ENCODE assay signal across 7 cellular contexts in the genomic region with DNA sequence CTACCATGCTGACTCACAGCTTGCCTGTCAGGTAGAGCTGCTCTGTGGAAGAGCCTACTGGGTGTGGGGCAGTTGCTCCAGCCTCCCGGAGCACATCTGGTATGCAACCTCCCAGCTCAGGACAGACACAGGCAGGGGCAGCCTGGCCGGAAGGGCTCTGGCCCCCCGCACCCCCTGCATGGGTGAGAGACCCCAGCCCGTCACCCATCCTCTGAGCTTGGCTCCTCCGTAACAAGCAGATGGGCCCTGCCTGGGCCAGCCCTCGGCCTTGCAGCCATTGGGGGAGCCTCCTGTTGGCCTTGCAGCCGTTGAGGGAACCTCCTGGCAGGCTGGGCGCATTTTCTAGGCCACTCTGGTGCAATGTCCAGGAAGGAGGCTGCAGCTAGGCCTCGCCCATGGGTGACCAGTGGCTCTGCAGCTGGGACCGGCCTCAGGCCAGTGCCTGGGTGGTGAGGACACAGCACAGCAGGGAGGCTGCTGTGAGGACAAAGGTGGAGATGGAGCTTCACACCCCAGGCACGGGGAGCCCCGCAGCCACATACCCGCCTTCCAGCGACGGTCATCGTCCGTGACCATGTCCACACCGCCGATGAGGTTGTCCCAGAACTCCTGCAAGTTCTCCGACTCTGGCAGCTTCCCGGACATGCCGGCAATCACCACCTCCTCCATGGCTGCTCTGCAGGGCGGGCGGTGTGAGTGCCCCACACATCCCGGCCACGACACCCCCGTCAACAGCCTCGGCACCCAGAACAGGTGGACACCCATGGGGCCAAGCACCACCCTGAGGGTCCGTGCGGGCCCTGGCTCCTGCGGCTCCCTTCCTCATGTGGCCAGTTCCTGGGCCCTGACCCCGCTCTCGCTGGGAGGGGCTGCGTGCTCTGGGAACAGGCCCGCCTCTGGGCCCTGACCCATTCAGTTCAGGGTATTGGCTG. TPM values are rescaled to one million over a fixed set of nuclear protein-coding genes. Genes with fewer than 3 reads are reported as not detected.
DNase-seq lines count a peak whose midpoint lies in the region; ATAC-seq and TF ChIP-seq lines count a peak whose summit lies in the region.

No MANE protein-coding gene starts in this region.

- H3K36me3 ChIP-seq in H7 (replicated peaks; ENCODE audit: control insufficient read depth, insufficient read depth, low read length): peaks cover 28% of the 10 kb centered on the region
- H3K36me3 ChIP-seq in spleen: peaks cover 0 to 52% (median 40%) of the 10 kb centered on the region in 6 donors

- CTCF ChIA-PET in T-cell (lab: Charles Lee): no interaction called here

- no peak for TF ChIP-seq POLR2A in spleen (IDR thresholded peaks at IDR 0.05)

- intact Hi-C loops in spleen (cut with DNase I; ENCODE audit: low total_unique reads): no loop called here

- no peak for TF ChIP-seq CTCF in fibroblast of mammary gland (conservative IDR thresholded peaks at IDR 0.05; ENCODE audit: control insufficient read depth, insufficient read depth, low read depth, low read length)
- no peak for TF ChIP-seq CTCF in spleen (IDR thresholded peaks at IDR 0.05 in 8 of 11, conservative IDR thresholded peaks at IDR 0.05 in 3 of 11)

- no peaks in the 10 kb centered on the region for H3K9me3 ChIP-seq in spleen

- no peaks in the 10 kb centered on the region for H3K27me3 Mint-ChIP-seq in T-cell

- POLR2A ChIA-PET in T-cell (lab: Charles Lee): interaction anchor here in 1 of 2 donors (0.6 to 0.7 kb wide), 3 partner anchors 18 to 63 kb away, joined by 3 to 4 read pairs (median 4); no protein-coding TSS in a partner anchor

- peaks cover 4 to 13% (median 10%) of the 10 kb centered on the region in 3 donors for H3K4me1 Mint-ChIP-seq in T-cell

- DNase-seq in H7 (no peak), T-cell (no peak), fibroblast of mammary gland (ENCODE audit: low read depth) (no peak), skeletal muscle cell (ENCODE audit: low read depth) (no peak), spleen (no peak)

- H3K27ac Mint-ChIP-seq in T-cell: no peak overlapping the region

- no peaks in the 10 kb centered on the region for H3K9me3 Mint-ChIP-seq in T-cell

- H3K4me3 ChIP-seq in H7 (ENCODE audit: insufficient read depth, low read depth, low read length): peak overlapping the region; percentile 85
- peak overlapping the region; percentile 77 for H3K4me3 ChIP-seq in fibroblast of mammary gland (ENCODE audit: control insufficient read depth, low read depth, low read length)
- peak overlapping the region; percentile 83 for H3K4me3 ChIP-seq in skeletal muscle cell (ENCODE audit: low read depth, low read length)
- peak overlapping the region in 1 of 8 donors; percentile 94 for H3K4me3 ChIP-seq in spleen

- ATAC-seq in T-cell (replicated peaks in 1 of 4): no peak
- no peak for ATAC-seq in HG02571 (IDR thresholded peaks at IDR 0.05; ENCODE audit: unreplicated experiment)
- no peak for ATAC-seq in GM18520 (IDR thresholded peaks at IDR 0.05; ENCODE audit: unreplicated experiment)

- peak overlapping the region; percentile 56 to 67 (median 61) for H3K4me3 Mint-ChIP-seq in T-cell

- no peak overlapping the region for H3K27ac ChIP-seq in spleen

- peaks cover 20 to 48% (median 37%) of the 10 kb centered on the region in 6 donors for H3K4me1 ChIP-seq in spleen

- no peaks in the 10 kb centered on the region for H3K27me3 ChIP-seq in H7 (ENCODE audit: control insufficient read depth, insufficient read depth, low read length)
- no peaks in the 10 kb centered on the region for H3K27me3 ChIP-seq in spleen (replicated peaks in 1 of 7)

- H3K36me3 Mint-ChIP-seq in T-cell: peaks cover 4% of the 10 kb centered on the region

- WGBS in spleen, 5 donors: 95 to 97% (median 96%) methylated on average over 19 to 35 of the region's 35 CpGs

RNA-seq across cellular contexts. Expression of a gene that starts 2.0 kb away (rescaled TPM):
- 201 and 257 TPM in 2 replicates for total RNA-seq in H7 (2014; rRNA removed; shearing (Covaris generic))
- 100 to 1,000 TPM in 2 of 5 donors, 10 to 100 TPM in 3; 48.2 to 144 (median 52.5) TPM for total RNA-seq in T-cell
- 10 to 100 TPM; 20.6 to 45.2 (median 22.3) TPM for total RNA-seq in spleen
- 10 to 100 TPM in 1 of 3 donors, 1 to 10 TPM in 2; 9.3 to 14.7 (median 9.3) TPM for polyA plus RNA-seq in spleen

RNA-seq across cellular contexts. Expression of a gene that starts 30.4 kb away (rescaled TPM):
- total RNA-seq in H7 (2014; rRNA removed; shearing (Covaris generic)): 114 and 129 TPM in 2 replicates
- 100 to 1,000 TPM; 137 to 186 (median 177) TPM for total RNA-seq in T-cell
- total RNA-seq in spleen: 100 to 1,000 TPM in 3 of 7 donors, 10 to 100 TPM in 4; 76.4 to 114 (median 87.9) TPM
- 100 to 1,000 TPM; 130 to 174 (median 173) TPM for polyA plus RNA-seq in spleen

RNA-seq across cellular contexts. Expression of a gene that starts 44.3 kb away (rescaled TPM):
- total RNA-seq in H7 (2014; rRNA removed; shearing (Covaris generic)): 205 and 248 TPM in 2 replicates
- total RNA-seq in T-cell (100 to 1,000 TPM in 2 of 5 donors, 10 to 100 TPM in 3; 75.3 to 117 (median 98.0) TPM), spleen (10 to 100 TPM; 61.5 to 77.2 (median 66.5) TPM)
- polyA plus RNA-seq in spleen: 100 to 1,000 TPM in 1 of 3 donors, 10 to 100 TPM in 2; 69.5 to 109 (median 95.4) TPM

RNA-seq across cellular contexts. Expression of a gene that starts 44.4 kb away (rescaled TPM):
- total RNA-seq in H7 (2014; rRNA removed; shearing (Covaris generic)): 43.0 and 50.8 TPM in 2 replicates
- total RNA-seq in T-cell (10 to 100 TPM; 31.5 to 38.6 (median 35.2) TPM), spleen (10 to 100 TPM; 21.4 to 36.3 (median 26.0) TPM)
- 10 to 100 TPM; 24.5 to 42.3 (median 41.5) TPM for polyA plus RNA-seq in spleen

RNA-seq across cellular contexts. Expression of a gene that starts 58.5 kb away (rescaled TPM):
- 72.7 and 110 TPM in 2 replicates for total RNA-seq in H7 (2014; rRNA removed; shearing (Covaris generic))
- 100 to 1,000 TPM in 1 of 5 donors, 10 to 100 TPM in 4; 70.4 to 111 (median 96.1) TPM for total RNA-seq in T-cell
- 10 to 100 TPM; 44.2 to 82.5 (median 54.9) TPM for total RNA-seq in spleen
- 10 to 100 TPM; 74.8 to 88.0 (median 87.6) TPM for polyA plus RNA-seq in spleen
